Comparison of ENCODE assay signal across 8 cellular contexts in the genomic region with DNA sequence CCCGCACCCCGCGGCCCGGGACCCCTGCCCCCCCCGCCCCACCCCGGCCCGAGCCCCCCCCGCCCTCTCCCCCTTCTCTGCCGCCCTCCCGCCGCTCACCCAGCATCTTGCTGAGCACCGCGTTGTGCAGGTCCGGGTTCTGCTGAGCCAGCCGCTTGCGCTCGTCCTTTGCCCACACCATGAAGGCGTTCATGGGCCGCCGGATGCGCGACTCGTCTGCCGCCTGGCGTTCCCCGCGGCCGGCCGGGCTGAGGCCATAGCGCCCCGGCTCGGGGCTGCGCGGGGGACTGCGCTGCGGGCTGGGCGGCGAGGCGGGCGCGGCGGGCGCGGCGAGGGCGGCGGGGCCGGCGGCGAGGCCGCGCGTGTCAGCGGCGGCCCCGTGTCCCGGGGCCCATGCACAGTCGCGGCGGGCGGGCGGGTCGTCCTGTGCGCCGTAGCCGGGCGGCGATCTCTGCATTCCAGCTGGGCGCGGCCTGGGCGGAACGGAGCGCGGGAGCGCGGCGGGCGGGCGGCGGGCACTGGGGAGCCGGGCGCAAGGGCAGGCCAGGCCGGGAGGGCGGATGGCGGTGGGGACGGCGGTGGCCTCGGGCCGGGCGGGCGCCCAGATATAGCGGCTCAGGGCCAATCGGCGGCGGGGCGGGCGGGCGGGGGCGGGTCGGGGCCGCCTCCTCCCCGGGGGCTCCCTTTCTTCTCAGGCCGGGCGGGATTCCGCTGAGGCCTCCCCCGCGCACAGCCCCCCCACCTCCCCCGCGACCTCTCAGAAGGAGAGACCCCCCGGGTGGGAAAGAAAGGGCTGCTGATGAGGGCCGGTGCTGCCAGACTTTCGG. TPM values are rescaled to one million over a fixed set of nuclear protein-coding genes. Genes with fewer than 3 reads are reported as not detected.
DNase-seq lines count a peak whose midpoint lies in the region.

A gene (minus strand): TSS at position 580 of the 827 bp plus-strand sequence. CDS start 123 bp downstream, at position 457.

- no peaks in the 10 kb centered on the region for H3K9me3 ChIP-seq in MG63

- no peaks in the 10 kb centered on the region for H3K36me3 ChIP-seq in MG63

- in situ Hi-C loops in T47D (cut with HindIII; ENCODE audit: low pct_unique_long_range_greater_than_20kb, low sequenced_read_pairs) (no loop called here), ACHN (cut with HindIII; ENCODE audit: low pct_ligation_motif_present, low pct_unique_long_range_greater_than_20kb, low sequenced_read_pairs) (no loop called here)

- H3K27me3 ChIP-seq in MG63: no peaks in the 10 kb centered on the region

- DNase-seq in COLO668 (lab: John Stamatoyannopoulos, UW; ENCODE audit: unreplicated experiment) (peak; percentile 53), MG63 (peak; percentile 63), T47D (ENCODE audit: low read depth in 1 of 2, low spot score in 1 of 2) (peak; percentile 60 to 68), lung microvascular endothelial cell (ENCODE audit: low read depth in 2 of 2) (peak; percentile 85 to 93), ACHN (no peak), KG1 (lab: John Stamatoyannopoulos, UW) (no peak)
- DNase-seq in effector CD8-positive, alpha-beta T cell (lab: John Stamatoyannopoulos, UW): no peak
- no peak for DNase-seq in stimulated activated CD4-positive, alpha-beta T cell treated with anti-CD3 and anti-CD28 coated beads, Interleukin-2, amount 100 ng/mL, for 48 hours

- peak within 1 kb of the TSS; percentile 29; the same call in 1 of the 2 replicates for H3K4me3 ChIP-seq in MG63

RNA-seq across cellular contexts. Expression of the gene that starts here (rescaled TPM):
- total RNA-seq in MG63 (2014; rRNA removed; shearing (Covaris generic); ENCODE audit: low replicate concordance): 0.22 and 0.92 TPM in 2 replicates
- total RNA-seq in lung microvascular endothelial cell: 23.8 and 29.6 TPM in 2 replicates

Comparison
In these comparisons a context has a peak if more than half of its experiments do, and no peak if none do; other contexts are left out.
1. RNA of the gene that starts here (total RNA-seq): 23.8 to 29.6 TPM in lung microvascular endothelial cell; 0.22 to 0.92 TPM in MG63; every median in the first group is over 10 times any median in the second.
2. Peak in DNase-seq and H3K4me3 ChIP-seq in MG63; RNA of the gene not detected or under 1 TPM.
3. DNase-seq: peak in COLO668 (single experiment), T47D (2 of 2) and lung microvascular endothelial cell (2 of 2); none in ACHN (single experiment), effector CD8-positive, alpha-beta T cell (single experiment), KG1 (single experiment) and stimulated activated CD4-positive, alpha-beta T cell treated with anti-CD3 and anti-CD28 coated beads, Interleukin-2, amount 100 ng/mL, for 48 hours (0 of 2).